Comparison of ENCODE assay signal across 25 cellular contexts in the genomic region with DNA sequence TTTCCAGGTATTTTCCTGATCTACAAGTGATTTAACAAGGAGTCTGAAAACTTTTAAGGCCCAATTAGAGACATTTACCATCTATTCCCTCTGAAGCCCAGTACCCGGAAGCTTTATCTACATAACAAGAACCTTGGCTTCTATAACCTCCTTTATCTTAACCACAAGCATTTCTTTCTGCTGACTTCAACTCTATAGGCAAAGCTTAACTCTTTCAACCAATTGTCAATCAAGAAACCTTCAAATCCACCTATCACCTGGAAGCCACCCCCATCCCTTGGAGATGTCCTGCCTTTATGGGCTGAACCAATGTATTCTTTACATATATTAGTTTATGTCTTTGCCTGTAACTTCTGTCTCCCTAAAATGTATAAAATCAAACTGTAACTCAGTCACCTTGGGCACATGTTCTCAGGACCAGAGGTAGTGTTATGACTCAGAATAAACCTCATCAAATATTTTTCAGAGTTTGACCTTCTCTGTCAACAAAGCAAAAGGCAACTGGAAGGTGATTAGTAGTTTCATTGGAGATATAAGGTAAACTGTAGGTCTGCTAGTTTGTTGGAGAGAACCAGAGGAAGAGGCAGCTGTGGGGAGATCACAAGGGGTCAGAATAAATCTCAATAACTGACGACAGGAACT. TPM values are rescaled to one million over a fixed set of nuclear protein-coding genes. Genes with fewer than 3 reads are reported as not detected.
DNase-seq lines count a peak whose midpoint lies in the region; ATAC-seq and TF ChIP-seq lines count a peak whose summit lies in the region.
"Had no signal": no experiment of that assay in that cellular context is flagged by ENCODE, and none has a peak within 500 bp of the region (broad histone marks: within the 10 kb centered on the region; RNA-seq: fewer than 3 reads in every experiment).

No MANE protein-coding gene starts in this region.

- CTCF ChIA-PET in activated CD4-positive, alpha-beta T cell treated with anti-CD3 and anti-CD28 coated beads for 36 hours (lab: Charles Lee): interaction anchor here (0.6 kb wide), 1 partner anchor 47 kb away, joined by 3 read pairs; no protein-coding TSS in a partner anchor
- CTCF ChIA-PET in activated CD4-positive, alpha-beta memory T cell treated with anti-CD3 and anti-CD28 coated beads for 36 hours (lab: Charles Lee): interaction anchor here (1.0 kb wide), 1 partner anchor 15 kb away, joined by 3 read pairs; no protein-coding TSS in a partner anchor

- no peak overlapping the region for H3K4me3 Mint-ChIP-seq in activated CD4-positive, alpha-beta T cell treated with anti-CD3 and anti-CD28 coated beads for 36 hours
- H3K4me3 Mint-ChIP-seq in T-helper 2 cell treated with Interferon-gamma antibody and Interleukin-4, amounts not matched to agents 5 μg/mL and 100 μg/mL, for 36 hours: peak overlapping the region; percentile 7
- no peak overlapping the region for H3K4me3 Mint-ChIP-seq in nephron progenitor cell
- H3K4me3 Mint-ChIP-seq in activated CD4-positive, alpha-beta memory T cell treated with anti-CD3 and anti-CD28 coated beads for 36 hours: no peak overlapping the region
- H3K4me3 Mint-ChIP-seq: stimulated activated naive CD8-positive, alpha-beta T cell treated with anti-CD3 and anti-CD28 coated beads, Interleukin-15, Interleukin-2, amounts not matched to agents 100 ng/mL and 50 ng/mL, for 24 hours had no signal

- H3K27me3 Mint-ChIP-seq in activated CD4-positive, alpha-beta T cell treated with anti-CD3 and anti-CD28 coated beads for 36 hours: peaks cover 20% of the 10 kb centered on the region
- peaks cover 9% of the 10 kb centered on the region for H3K27me3 Mint-ChIP-seq in T-helper 2 cell treated with Interferon-gamma antibody and Interleukin-4, amounts not matched to agents 5 μg/mL and 100 μg/mL, for 36 hours (ENCODE audit: low read depth)
- H3K27me3 Mint-ChIP-seq in nephron progenitor cell (ENCODE audit: low read depth, poor library complexity): peaks cover 21% of the 10 kb centered on the region
- peaks cover 15% of the 10 kb centered on the region for H3K27me3 Mint-ChIP-seq in activated CD4-positive, alpha-beta memory T cell treated with anti-CD3 and anti-CD28 coated beads for 36 hours

- POLR2A ChIA-PET in activated CD4-positive, alpha-beta T cell treated with anti-CD3 and anti-CD28 coated beads for 36 hours (lab: Charles Lee): no interaction called here
- POLR2A ChIA-PET in activated CD4-positive, alpha-beta memory T cell treated with anti-CD3 and anti-CD28 coated beads for 36 hours (lab: Charles Lee): interaction anchor here (0.9 kb wide), 1 partner anchor 13 kb away, joined by 3 read pairs; no protein-coding TSS in a partner anchor

- no peaks in the 10 kb centered on the region for H3K36me3 ChIP-seq in MG63
- H3K36me3 ChIP-seq: BLaER1, right atrium auricular region, SJSA1, upper lobe of right lung had no signal

- peak; percentile 47 for ATAC-seq in activated CD4-positive, alpha-beta T cell treated with anti-CD3 and anti-CD28 coated beads for 36 hours
- ATAC-seq in HG02970 (IDR thresholded peaks at IDR 0.05; ENCODE audit: low FRiP score, unreplicated experiment): peak; percentile 53
- ATAC-seq: foreskin keratinocyte, left cardiac atrium, mucosa of descending colon, upper lobe of right lung had no signal

- no peak overlapping the region for H3K27ac Mint-ChIP-seq in activated CD4-positive, alpha-beta T cell treated with anti-CD3 and anti-CD28 coated beads for 36 hours
- H3K27ac Mint-ChIP-seq in T-helper 2 cell treated with Interferon-gamma antibody and Interleukin-4, amounts not matched to agents 5 μg/mL and 100 μg/mL, for 36 hours: peak overlapping the region; percentile 37
- peak overlapping the region; percentile 86 for H3K27ac Mint-ChIP-seq in nephron progenitor cell
- no peak overlapping the region for H3K27ac Mint-ChIP-seq in activated CD4-positive, alpha-beta memory T cell treated with anti-CD3 and anti-CD28 coated beads for 36 hours
- H3K27ac Mint-ChIP-seq: activated naive CD4-positive, alpha-beta T cell treated with anti-CD3 and anti-CD28 coated beads, Interleukin-2, amount 50 U/mL, for 72 hours; brain; stimulated activated naive CD8-positive, alpha-beta T cell treated with anti-CD3 and anti-CD28 coated beads, Interleukin-15, Interleukin-2, amounts not matched to agents 100 ng/mL and 50 ng/mL, for 24 hours had no signal

- peaks cover 4% of the 10 kb centered on the region; the same call in 1 of the 2 replicates for H3K27me3 ChIP-seq in MG63
- H3K27me3 ChIP-seq: BLaER1, right atrium auricular region, upper lobe of right lung had no signal

- TF ChIP-seq CTCF in nephron progenitor cell (IDR thresholded peaks at IDR 0.05): no peak

- DNase-seq in activated CD4-positive, alpha-beta T cell treated with anti-CD3 and anti-CD28 coated beads for 36 hours: no peak
- DNase-seq in activated CD4-positive, alpha-beta T cell treated with anti-CD3 and anti-CD28 coated beads for 4 hours: no peak
- DNase-seq in T-helper 2 cell treated with Interferon-gamma antibody and Interleukin-4, amounts not matched to agents 5 μg/mL and 100 μg/mL, for 36 hours (ENCODE audit: low spot score): no peak
- DNase-seq in nephron progenitor cell (no peak), SHP77 (lab: John Stamatoyannopoulos, UW) (no peak), MG63 (no peak)
- DNase-seq in activated CD4-positive, alpha-beta memory T cell treated with anti-CD3 and anti-CD28 coated beads for 36 hours: no peak
- DNase-seq: 8988T, activated T-cell treated with anti-CD3 and anti-CD28 coated beads for 4 hours, cortex of kidney, GF-D8, GM23248, left cardiac atrium, mucosa of descending colon, NCI-H1436 treated with DMSO at 0.1 percent for 48 hours, T1000, upper lobe of right lung had no signal

- H3K4me1 Mint-ChIP-seq in activated CD4-positive, alpha-beta T cell treated with anti-CD3 and anti-CD28 coated beads for 36 hours: peaks cover 13% of the 10 kb centered on the region
- H3K4me1 Mint-ChIP-seq in T-helper 2 cell treated with Interferon-gamma antibody and Interleukin-4, amounts not matched to agents 5 μg/mL and 100 μg/mL, for 36 hours (ENCODE audit: low read depth): peaks cover 28% of the 10 kb centered on the region
- peaks cover 11% of the 10 kb centered on the region for H3K4me1 Mint-ChIP-seq in nephron progenitor cell
- H3K4me1 Mint-ChIP-seq in activated CD4-positive, alpha-beta memory T cell treated with anti-CD3 and anti-CD28 coated beads for 36 hours (ENCODE audit: low read depth): peaks cover 17% of the 10 kb centered on the region
- H3K4me1 Mint-ChIP-seq: brain had no signal

- H3K4me3 ChIP-seq in MG63: no peak overlapping the region
- H3K4me3 ChIP-seq: BLaER1, GM23248, mucosa of descending colon, right atrium auricular region, SJSA1, upper lobe of right lung had no signal

- intact Hi-C loops in activated CD4-positive, alpha-beta T cell treated with anti-CD3 and anti-CD28 coated beads for 36 hours (cut with DNase I, micrococcal nuclease): no loop called here
- intact Hi-C loops in activated CD4-positive, alpha-beta memory T cell treated with anti-CD3 and anti-CD28 coated beads for 36 hours (cut with micrococcal nuclease): loop anchor here (2.0 kb wide), 1 partner anchor 16 kb away; no protein-coding TSS in a partner anchor

- no peaks in the 10 kb centered on the region for H3K36me3 Mint-ChIP-seq in activated CD4-positive, alpha-beta T cell treated with anti-CD3 and anti-CD28 coated beads for 36 hours (ENCODE audit: low read depth)
- peaks cover 3% of the 10 kb centered on the region for H3K36me3 Mint-ChIP-seq in T-helper 2 cell treated with Interferon-gamma antibody and Interleukin-4, amounts not matched to agents 5 μg/mL and 100 μg/mL, for 36 hours (ENCODE audit: low read depth)
- no peaks in the 10 kb centered on the region for H3K36me3 Mint-ChIP-seq in nephron progenitor cell (ENCODE audit: low read depth)
- no peaks in the 10 kb centered on the region for H3K36me3 Mint-ChIP-seq in activated CD4-positive, alpha-beta memory T cell treated with anti-CD3 and anti-CD28 coated beads for 36 hours
- H3K36me3 Mint-ChIP-seq: brain had no signal

- 0 out of 2 replicates have a peak, but pooled peaks cover under 1% of the 10 kb centered on the region for H3K9me3 ChIP-seq in MG63
- H3K9me3 ChIP-seq: BLaER1, mucosa of descending colon, right atrium auricular region, SJSA1, upper lobe of right lung had no signal

- no peaks in the 10 kb centered on the region for H3K9me3 Mint-ChIP-seq in activated CD4-positive, alpha-beta T cell treated with anti-CD3 and anti-CD28 coated beads for 36 hours (ENCODE audit: low read depth)
- H3K9me3 Mint-ChIP-seq in T-helper 2 cell treated with Interferon-gamma antibody and Interleukin-4, amounts not matched to agents 5 μg/mL and 100 μg/mL, for 36 hours: no peaks in the 10 kb centered on the region
- H3K9me3 Mint-ChIP-seq in nephron progenitor cell: peaks cover 20% of the 10 kb centered on the region
- no peaks in the 10 kb centered on the region for H3K9me3 Mint-ChIP-seq in activated CD4-positive, alpha-beta memory T cell treated with anti-CD3 and anti-CD28 coated beads for 36 hours
- H3K9me3 Mint-ChIP-seq: activated naive CD4-positive, alpha-beta T cell treated with anti-CD3 and anti-CD28 coated beads, Interleukin-2, amount 50 U/mL, for 72 hours; stimulated activated naive CD8-positive, alpha-beta T cell treated with anti-CD3 and anti-CD28 coated beads, Interleukin-15, Interleukin-2, amounts not matched to agents 100 ng/mL and 50 ng/mL, for 24 hours had no signal

RNA-seq across cellular contexts. Expression of a gene that starts 13.0 kb away (rescaled TPM):
- 10 to 100 TPM; 25.4 to 26.7 TPM for total RNA-seq in activated CD4-positive, alpha-beta T cell treated with anti-CD3 and anti-CD28 coated beads for 36 hours
- 10 to 100 TPM; 25.0 to 25.8 TPM for total RNA-seq in activated CD4-positive, alpha-beta memory T cell treated with anti-CD3 and anti-CD28 coated beads for 36 hours
- 5.5 and 8.6 TPM in 2 replicates for total RNA-seq in MG63 (2014; rRNA removed; shearing (Covaris generic); ENCODE audit: low replicate concordance)

RNA-seq across cellular contexts. Expression of a gene that starts 21.0 kb away (rescaled TPM):
- total RNA-seq in activated CD4-positive, alpha-beta T cell treated with anti-CD3 and anti-CD28 coated beads for 36 hours: 10 to 100 TPM; 70.3 to 91.4 TPM
- 100 to 1,000 TPM; 110 to 117 TPM for total RNA-seq in activated CD4-positive, alpha-beta memory T cell treated with anti-CD3 and anti-CD28 coated beads for 36 hours
- 30.0 and 39.0 TPM in 2 replicates for total RNA-seq in MG63 (2014; rRNA removed; shearing (Covaris generic); ENCODE audit: low replicate concordance)

RNA-seq across cellular contexts. Expression of a gene that starts 33.9 kb away (rescaled TPM):
- total RNA-seq in activated CD4-positive, alpha-beta T cell treated with anti-CD3 and anti-CD28 coated beads for 36 hours: 10 to 100 TPM; 18.8 to 22.3 TPM
- total RNA-seq in activated CD4-positive, alpha-beta memory T cell treated with anti-CD3 and anti-CD28 coated beads for 36 hours: 10 to 100 TPM; 20.4 to 21.7 TPM
- total RNA-seq in MG63 (2014; rRNA removed; shearing (Covaris generic); ENCODE audit: low replicate concordance): 10.5 and 13.0 TPM in 2 replicates

Comparison
In these comparisons a context has a peak if more than half of its experiments do, and no peak if none do; other contexts are left out.
1. H3K27ac Mint-ChIP-seq: peak in T-helper 2 cell treated with Interferon-gamma antibody and Interleukin-4, amounts not matched to agents 5 μg/mL and 100 μg/mL, for 36 hours (single experiment) and nephron progenitor cell (single experiment); none in activated CD4-positive, alpha-beta T cell treated with anti-CD3 and anti-CD28 coated beads for 36 hours (single experiment) and activated CD4-positive, alpha-beta memory T cell treated with anti-CD3 and anti-CD28 coated beads for 36 hours (single experiment).